ENCODE assay signal across 11 cellular contexts in the genomic region with DNA sequence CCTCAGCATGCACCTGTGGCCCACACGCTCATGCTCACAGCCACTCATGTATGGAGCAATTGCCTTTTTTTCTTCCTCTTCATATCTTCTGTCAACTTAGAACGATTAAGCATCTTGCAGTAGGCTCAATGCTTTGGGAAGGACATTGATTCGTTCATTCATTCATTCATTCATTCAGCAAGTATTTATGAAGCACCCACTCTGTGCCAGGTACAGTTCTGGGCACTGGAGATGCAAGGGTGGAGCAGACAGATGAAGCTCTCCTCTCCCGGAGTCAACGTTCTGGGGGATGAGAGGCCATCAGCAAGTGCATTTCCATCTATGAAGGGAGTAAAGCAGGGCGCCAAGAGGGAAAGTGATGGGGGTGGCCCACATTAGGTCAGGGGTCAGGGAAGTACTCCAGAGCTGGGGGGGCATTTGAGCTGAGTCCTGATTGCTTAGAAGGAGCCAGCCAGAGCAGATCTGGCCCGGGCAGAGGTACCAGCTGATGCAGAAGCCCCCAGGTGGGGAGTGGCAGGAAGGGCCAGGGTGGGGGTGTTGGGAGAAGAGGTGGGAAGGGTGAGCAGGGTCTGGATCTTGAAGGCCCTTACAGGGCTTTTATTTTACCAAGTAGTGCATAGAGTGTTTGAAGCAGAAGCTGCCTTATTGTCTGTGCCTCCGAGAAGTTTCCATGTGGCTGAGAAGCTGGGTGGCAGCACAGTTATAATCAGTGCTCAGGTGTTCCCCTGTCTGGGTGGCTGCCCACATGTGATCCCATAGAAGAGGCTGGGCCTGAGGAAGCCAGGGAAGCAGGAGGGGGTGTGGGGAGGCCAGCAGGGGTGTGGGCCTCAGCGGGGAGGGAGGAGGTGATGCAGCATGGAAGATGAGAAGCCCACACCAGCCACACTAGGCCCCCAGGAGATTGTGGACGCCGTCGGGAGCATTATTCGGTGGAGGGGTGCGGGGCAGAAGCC. TPM values are rescaled to one million over a fixed set of nuclear protein-coding genes. Genes with fewer than 3 reads are reported as not detected.
DNase-seq lines count a peak whose midpoint lies in the region; ATAC-seq and TF ChIP-seq lines count a peak whose summit lies in the region.
"Had no signal": no experiment of that assay in that cellular context is flagged by ENCODE, and none has a peak within 500 bp of the region (broad histone marks: within the 10 kb centered on the region; RNA-seq: fewer than 3 reads in every experiment).

No MANE protein-coding gene starts in this region.

- 88% methylated on average over 13 of the region's 14 CpGs for WGBS in SK-N-SH (ENCODE audit: low lambda C conversion rate)
- WGBS in transverse colon (ENCODE audit: low coverage in 1 of 2), 2 donors = 74 to 87% methylated on average over 3 to 14 of the region's 14 CpGs

- no peak for ATAC-seq in SK-N-SH treated with all-trans-retinoic acid at 6 μM for 48 hours

- H3K4me3 Mint-ChIP-seq in neural progenitor cell = no peak overlapping the region
- no peak overlapping the region for H3K4me3 Mint-ChIP-seq in activated T-cell treated with anti-CD3 and anti-CD28 coated beads, Interleukin-2, amount 50 U/mL, for 24 hours

- TF ChIP-seq EP300 in SK-N-SH (IDR thresholded peaks at IDR 0.05; ENCODE audit: borderline replicate concordance in 1 of 2, low read depth in 1 of 2, low read length in 1 of 2) = no peak
- TF ChIP-seq EP300 in transverse colon (IDR thresholded peaks at IDR 0.05; ENCODE audit: low read depth) = no peak

- intact Hi-C loops in dorsolateral prefrontal cortex (cut with DNase I) (no loop called here), transverse colon (cut with DNase I; ENCODE audit: low total_unique reads) (no loop called here)

- CTCF ChIA-PET in SK-N-SH (lab: Yijun Ruan, JAX) = interaction anchor here (1.2 to 3.6 kb wide), 7 partner anchors 13 to 223 kb away, joined by 4 to 19 read pairs (median 7); no protein-coding TSS in a partner anchor

- H2AFZ ChIP-seq in SK-N-SH (ENCODE audit: low read depth) (no peak overlapping the region), neural progenitor cell (replicated peaks) (no peak overlapping the region)

- H3K36me3 Mint-ChIP-seq in neural progenitor cell = no peaks in the 10 kb centered on the region
- H3K36me3 Mint-ChIP-seq in activated T-cell treated with anti-CD3 and anti-CD28 coated beads, Interleukin-2, amount 50 U/mL, for 24 hours (ENCODE audit: low read depth) = no peaks in the 10 kb centered on the region

- H3K9ac ChIP-seq in SK-N-SH (no peak overlapping the region), neural progenitor cell (no peak overlapping the region)

- no peaks in the 10 kb centered on the region for H4K20me1 ChIP-seq in SK-N-SH (ENCODE audit: insufficient read depth)
- H4K20me1 ChIP-seq in neural progenitor cell (ENCODE audit: low read depth) = peaks cover 8% of the 10 kb centered on the region

- H3K4me2 ChIP-seq in SK-N-SH = 0 out of 2 replicates have a peak overlapping the region, but pooled peaks have one; percentile 74
- H3K4me2 ChIP-seq in neural progenitor cell = no peak overlapping the region

- TF ChIP-seq RAD21 in SK-N-SH (IDR thresholded peaks at IDR 0.05; ENCODE audit: low read length) = no peak

- H3K36me3 ChIP-seq in SK-N-SH (replicated peaks in 1 of 2; ENCODE audit: control insufficient read depth in 1 of 2, insufficient read depth in 2 of 2, low read length in 1 of 2) (no peaks in the 10 kb centered on the region), neural progenitor cell (no peaks in the 10 kb centered on the region), transverse colon (no peaks in the 10 kb centered on the region)

- no peak for DNase-seq in SK-N-SH
- DNase-seq in dorsolateral prefrontal cortex = no peak
- no peak for DNase-seq in neural progenitor cell (ENCODE audit: low spot score)
- no peak for DNase-seq in transverse colon
- DNase-seq in A172 (ENCODE audit: low spot score) = no peak
- DNase-seq in activated T-cell treated with anti-CD3 and anti-CD28 coated beads, Interleukin-2, amount 50 U/mL, for 24 hours = no peak
- no peak for DNase-seq in KBM-7
- DNase-seq: activated CD8-positive, alpha-beta memory T cell treated with anti-CD3 and anti-CD28 coated beads, Interleukin-2, amount 50 U/mL, for 48 hours; DMS153 had no signal

- H3K9me3 ChIP-seq in SK-N-SH = no peaks in the 10 kb centered on the region
- no peaks in the 10 kb centered on the region for H3K9me3 ChIP-seq in neural progenitor cell (ENCODE audit: low read depth)
- H3K9me3 ChIP-seq in transverse colon = no peaks in the 10 kb centered on the region
- H3K9me3 ChIP-seq: mucosa of descending colon had no signal

- in situ Hi-C loops in transverse colon (cut with MboI; ENCODE audit: low pct_ligation_motif_present in 1 of 4, low pct_unique_long_range_greater_than_20kb in 1 of 4, low sequenced_read_pairs in 3 of 4) = no loop called here
- in situ Hi-C loops in KBM-7 (cut with MboI; ENCODE audit: low pct_unique_long_range_greater_than_20kb, low sequenced_read_pairs) = no loop called here

- H3K27me3 ChIP-seq in SK-N-SH (ENCODE audit: insufficient read depth) (no peaks in the 10 kb centered on the region), dorsolateral prefrontal cortex (no peaks in the 10 kb centered on the region), neural progenitor cell (no peaks in the 10 kb centered on the region), transverse colon (no peaks in the 10 kb centered on the region)

- peaks cover 82% of the 10 kb centered on the region for H3K79me2 ChIP-seq in SK-N-SH (ENCODE audit: insufficient read depth)
- H3K79me2 ChIP-seq in neural progenitor cell (ENCODE audit: low read depth) = no peaks in the 10 kb centered on the region

- peak overlapping the region; percentile 80 to 90; a peak in 3 of 4 replicates for H3K27ac ChIP-seq in SK-N-SH (ENCODE audit: low read depth in 2 of 2, low read length in 1 of 2)
- peak overlapping the region; percentile 76 to 100 (median 94) for H3K27ac ChIP-seq in dorsolateral prefrontal cortex
- no peak overlapping the region for H3K27ac ChIP-seq in neural progenitor cell
- peak overlapping the region; percentile 70 to 83 (median 76) for H3K27ac ChIP-seq in transverse colon

- H3K4me1 Mint-ChIP-seq in neural progenitor cell = peaks cover 28% of the 10 kb centered on the region
- H3K4me1 Mint-ChIP-seq in activated T-cell treated with anti-CD3 and anti-CD28 coated beads, Interleukin-2, amount 50 U/mL, for 24 hours (ENCODE audit: low read depth) = no peaks in the 10 kb centered on the region

- peaks cover 19 to 38% of the 10 kb centered on the region in 2 experiments for H3K4me1 ChIP-seq in SK-N-SH (ENCODE audit: control insufficient read depth in 1 of 2, insufficient read depth in 2 of 2, low read depth in 1 of 2, low read length in 1 of 2)
- no peaks in the 10 kb centered on the region for H3K4me1 ChIP-seq in neural progenitor cell
- peaks cover 23 to 49% (median 32%) of the 10 kb centered on the region in 4 donors for H3K4me1 ChIP-seq in transverse colon

- H3K27ac Mint-ChIP-seq in neural progenitor cell = peak overlapping the region; percentile 81
- H3K27ac Mint-ChIP-seq in activated T-cell treated with anti-CD3 and anti-CD28 coated beads, Interleukin-2, amount 50 U/mL, for 24 hours = no peak overlapping the region

- H3K9me2 ChIP-seq in SK-N-SH = no peaks in the 10 kb centered on the region

- H3K9me3 Mint-ChIP-seq in neural progenitor cell = no peaks in the 10 kb centered on the region
- no peaks in the 10 kb centered on the region for H3K9me3 Mint-ChIP-seq in activated T-cell treated with anti-CD3 and anti-CD28 coated beads, Interleukin-2, amount 50 U/mL, for 24 hours

- peaks cover 4% of the 10 kb centered on the region for H3F3A ChIP-seq in SK-N-SH (replicated peaks; ENCODE audit: insufficient read depth)
- H3F3A ChIP-seq in neural progenitor cell (ENCODE audit: low read depth) = no peaks in the 10 kb centered on the region

- TF ChIP-seq POLR2A in transverse colon (IDR thresholded peaks at IDR 0.05) = no peak

- H3K27me3 Mint-ChIP-seq in neural progenitor cell (ENCODE audit: insufficient read depth, low read depth) = peaks cover 7% of the 10 kb centered on the region
- H3K27me3 Mint-ChIP-seq in activated T-cell treated with anti-CD3 and anti-CD28 coated beads, Interleukin-2, amount 50 U/mL, for 24 hours = no peaks in the 10 kb centered on the region

- TF ChIP-seq CTCF in SK-N-SH (IDR thresholded peaks at IDR 0.05) = no peak
- TF ChIP-seq CTCF in dorsolateral prefrontal cortex (IDR thresholded peaks at IDR 0.05 in 54 of 56, conservative IDR thresholded peaks at IDR 0.05 in 2 of 56; ENCODE audit: low read depth in 1 of 56, partially characterized antibody in 56 of 56) = no peak
- TF ChIP-seq CTCF in neural progenitor cell (IDR thresholded peaks at IDR 0.05) = no peak
- TF ChIP-seq CTCF in transverse colon (IDR thresholded peaks at IDR 0.05) = no peak

- H3K4me3 ChIP-seq in SK-N-SH (ENCODE audit: low read depth in 2 of 2, low read length in 1 of 2) (no peak overlapping the region), dorsolateral prefrontal cortex (no peak overlapping the region), neural progenitor cell (no peak overlapping the region), transverse colon (no peak overlapping the region)
- H3K4me3 ChIP-seq: mucosa of descending colon had no signal

- POLR2A ChIA-PET in SK-N-SH (lab: Yijun Ruan, JAX) = interaction anchor here (0.6 to 1.7 kb wide), 3 partner anchors 9 to 320 kb away, joined by 3 to 7 read pairs (median 6); no protein-coding TSS in a partner anchor

TF ChIP-seq in SK-N-SH, 30 proteins besides CTCF, POLR2A, EP300 and RAD21 (continues in another document):
- TF ChIP-seq EZH2phosphoT487 (IDR thresholded peaks at IDR 0.05; ENCODE audit: borderline replicate concordance, low read depth) = no peak

TF ChIP-seq in SK-N-SH treated with all-trans-retinoic acid at 6 μM for 48 hours, 23 proteins besides CTCF, POLR2A, EP300 and RAD21 (continues in another document):
- TF ChIP-seq ZNF565 (CRISPR knock-in tag; conservative IDR thresholded peaks at IDR 0.05; ENCODE audit: low read depth) = no peak
- TF ChIP-seq, protein P1, sequence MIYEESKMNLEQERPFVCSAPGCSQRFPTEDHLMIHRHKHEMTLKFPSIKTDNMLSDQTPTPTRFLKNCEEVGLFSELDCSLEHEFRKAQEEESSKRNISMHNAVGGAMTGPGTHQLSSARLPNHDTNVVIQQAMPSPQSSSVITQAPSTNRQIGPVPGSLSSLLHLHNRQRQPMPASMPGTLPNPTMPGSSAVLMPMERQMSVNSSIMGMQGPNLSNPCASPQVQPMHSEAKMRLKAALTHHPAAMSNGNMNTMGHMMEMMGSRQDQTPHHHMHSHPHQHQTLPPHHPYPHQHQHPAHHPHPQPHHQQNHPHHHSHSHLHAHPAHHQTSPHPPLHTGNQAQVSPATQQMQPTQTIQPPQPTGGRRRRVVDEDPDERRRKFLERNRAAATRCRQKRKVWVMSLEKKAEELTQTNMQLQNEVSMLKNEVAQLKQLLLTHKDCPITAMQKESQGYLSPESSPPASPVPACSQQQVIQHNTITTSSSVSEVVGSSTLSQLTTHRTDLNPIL (CRISPR knock-in tag; IDR thresholded peaks at IDR 0.05; ENCODE audit: low read depth) = no peak

RNA-seq across cellular contexts. Expression of a gene that starts 36.2 kb away (rescaled TPM):
- polyA plus RNA-seq in SK-N-SH (2012; rRNA removed) = 6.0 and 6.1 TPM in 2 replicates
- polyA plus RNA-seq in SK-N-SH (2012; cell fraction: cytosol; rRNA removed) = 4.1 and 5.6 TPM in 2 replicates
- polyA plus RNA-seq in SK-N-SH (2012; cell fraction: nucleus; rRNA removed) = 5.7 and 6.8 TPM in 2 replicates
- total RNA-seq in dorsolateral prefrontal cortex (10 to 100 TPM in 108 of 120 experiments, 1 to 10 TPM in 12; 7.0 to 62.9 (median 19.6) TPM), neural progenitor cell (ENCODE audit: low replicate concordance) (9.1 and 11.9 TPM in 2 replicates), transverse colon (10 to 100 TPM in 1 of 4 donors, 1 to 10 TPM in 3; 1.6 to 10.5 (median 3.9) TPM)
- total RNA-seq in A172 (2014; rRNA removed; shearing (Covaris generic)) = 57.0 and 59.0 TPM in 2 replicates
